ENCODE assay signal across 8 cellular contexts in genomic region chr3:50088725-50089602, GRCh38. TPM values are rescaled to one million over a fixed set of nuclear protein-coding genes. Genes with fewer than 3 reads are reported as not detected.
DNase-seq lines count a peak whose midpoint lies in the region; ATAC-seq, FAIRE-seq and TF ChIP-seq lines count a peak whose summit lies in the region.

RBM5 (plus strand) TSS chr3:50088919; CDS start chr3:50090435, 1,516 bp downstream.

- H3K36me3 Mint-ChIP-seq in activated naive CD8-positive, alpha-beta T cell treated with anti-CD3 and anti-CD28 coated beads, Interleukin-2, amount 50 U/mL, for 24 hours (ENCODE audit: low read depth): peaks cover 41% of the 10 kb centered on the region

- peak within 1 kb of the TSS; percentile 88 to 96 (median 92) for H3K27ac ChIP-seq in pancreas
- peak within 1 kb of the TSS; percentile 95 to 97 for H3K27ac ChIP-seq in tibial artery

- H3K27me3 Mint-ChIP-seq in activated naive CD8-positive, alpha-beta T cell treated with anti-CD3 and anti-CD28 coated beads, Interleukin-2, amount 50 U/mL, for 24 hours: no peaks in the 10 kb centered on the region

- peaks cover 0 to 34% (median 13%) of the 10 kb centered on the region in 3 donors for H3K36me3 ChIP-seq in pancreas
- H3K36me3 ChIP-seq in tibial artery: peaks cover 33 to 38% (median 37%) of the 10 kb centered on the region in 3 donors

- 0% methylated on average over 61 of the region's 61 CpGs for WGBS in pancreas, 2 donors

- peak within 1 kb of the TSS; percentile 58 to 99 (median 96) for H3K4me3 ChIP-seq in pancreas
- H3K4me3 ChIP-seq in tibial artery: peak within 1 kb of the TSS; percentile 71 to 85

- DNase-seq in GM10266 (ENCODE audit: extremely low spot score) (peak; percentile 98), NCI-H128 (lab: John Stamatoyannopoulos, UW; ENCODE audit: unreplicated experiment) (peak; percentile 45), SW480 (ENCODE audit: low spot score) (peak; percentile 94), Right ventricle myocardium superior (peak; percentile 96), pancreas (peak; percentile 89 to 96 (median 90)), tibial artery (peak; percentile 96)
- peak; percentile 93 for DNase-seq in activated naive CD8-positive, alpha-beta T cell treated with anti-CD3 and anti-CD28 coated beads, Interleukin-2, amount 50 U/mL, for 24 hours

- no peaks in the 10 kb centered on the region for H3K9me3 ChIP-seq in pancreas
- no peaks in the 10 kb centered on the region for H3K9me3 ChIP-seq in tibial artery

- peak; percentile 99 for ATAC-seq in HG02642 (IDR thresholded peaks at IDR 0.05; ENCODE audit: poor library complexity, unreplicated experiment)
- peak; percentile 100 for ATAC-seq in activated naive CD8-positive, alpha-beta T cell treated with anti-CD3 and anti-CD28 coated beads, Interleukin-2, amount 50 U/mL, for 24 hours
- peak; percentile 99 for ATAC-seq in Right ventricle myocardium superior (ENCODE audit: poor library complexity)
- ATAC-seq in pancreas: peak; percentile 99 to 100 (median 99)

- H3K4me3 Mint-ChIP-seq in activated naive CD8-positive, alpha-beta T cell treated with anti-CD3 and anti-CD28 coated beads, Interleukin-2, amount 50 U/mL, for 24 hours: peak within 1 kb of the TSS; percentile 98

- H3K27ac Mint-ChIP-seq in activated naive CD8-positive, alpha-beta T cell treated with anti-CD3 and anti-CD28 coated beads, Interleukin-2, amount 50 U/mL, for 24 hours: peak within 1 kb of the TSS; percentile 95

- peaks cover 6 to 14% (median 14%) of the 10 kb centered on the region in 3 donors for H3K4me1 ChIP-seq in pancreas
- H3K4me1 ChIP-seq in tibial artery: peaks cover 8 to 21% (median 17%) of the 10 kb centered on the region in 4 donors

- intact Hi-C loops in Right ventricle myocardium superior (cut with DNase I): no loop called here
- intact Hi-C loops in pancreas (cut with DNase I): no loop called here
- intact Hi-C loops in tibial artery (cut with DNase I; ENCODE audit: low total_unique reads): no loop called here

- TF ChIP-seq CTCF in GM10266 (IDR thresholded peaks at IDR 0.05; ENCODE audit: control insufficient read depth, insufficient read depth, low read depth, missing control alignments) (no peak), pancreas (IDR thresholded peaks at IDR 0.05) (no peak), tibial artery (IDR thresholded peaks at IDR 0.05) (no peak)

- peaks cover 34% of the 10 kb centered on the region for H3K4me1 Mint-ChIP-seq in activated naive CD8-positive, alpha-beta T cell treated with anti-CD3 and anti-CD28 coated beads, Interleukin-2, amount 50 U/mL, for 24 hours

- FAIRE-seq in pancreas (lab: Jason Lieb, UNC): peak; percentile 66

- no peaks in the 10 kb centered on the region for H3K9me3 Mint-ChIP-seq in activated naive CD8-positive, alpha-beta T cell treated with anti-CD3 and anti-CD28 coated beads, Interleukin-2, amount 50 U/mL, for 24 hours

- no peaks in the 10 kb centered on the region for H3K27me3 ChIP-seq in pancreas
- H3K27me3 ChIP-seq in tibial artery: no peaks in the 10 kb centered on the region

RNA-seq across cellular contexts. Expression of gene RBM5, which starts in this region (rescaled TPM):
- total RNA-seq in Right ventricle myocardium superior: 56.7 TPM
- 10 to 100 TPM; 42.5 to 96.9 (median 65.1) TPM for total RNA-seq in pancreas
- polyA plus RNA-seq in pancreas: 100 to 1,000 TPM in 1 of 2 donors, 10 to 100 TPM in 1; 97.2 to 186 TPM

Comparison
In these comparisons a context has a peak if more than half of its experiments do, and no peak if none do; other contexts are left out.
1. Peak in every context shown above with its lines: DNase-seq, ATAC-seq, H3K4me3 ChIP-seq and H3K27ac ChIP-seq.
2. DNase-seq: peak in every context shown above with its lines; median percentile 98 in GM10266; 96 in Right ventricle myocardium superior; 96 in tibial artery; 94 in SW480; 93 in activated naive CD8-positive, alpha-beta T cell treated with anti-CD3 and anti-CD28 coated beads, Interleukin-2, amount 50 U/mL, for 24 hours; 90 in pancreas; 45 in NCI-H128.